9 cellular contexts compared by ENCODE assay signal in genomic region chr14:24289649-24290283, GRCh38. TPM values are rescaled to one million over a fixed set of nuclear protein-coding genes. Genes with fewer than 3 reads are reported as not detected.
A peak's percentile ranks its signal among the peaks of the same experiment; 100 is the strongest.
DNase-seq lines count a peak whose midpoint lies in the region; ATAC-seq and TF ChIP-seq lines count a peak whose summit lies in the region.
"Had no signal": no experiment of that assay in that cellular context is flagged by ENCODE, and none has a peak within 500 bp of the region (broad histone marks: within the 10 kb centered on the region; RNA-seq: fewer than 3 reads in every experiment).

No MANE protein-coding gene starts in this region.

- H3K36me3 Mint-ChIP-seq in CD4-positive, CD25-positive, alpha-beta regulatory T cell = peaks cover 42% of the 10 kb centered on the region

- peaks cover 7% of the 10 kb centered on the region for H3K4me1 ChIP-seq in CD4-positive, CD25-positive, alpha-beta regulatory T cell (ENCODE audit: control insufficient read depth, insufficient read depth, low read length, poor library complexity, severe bottlenecking)
- no peaks in the 10 kb centered on the region for H3K4me1 ChIP-seq in A673 (ENCODE audit: insufficient read depth, low read length, poor library complexity, severe bottlenecking)

- peak in 1 of 3 donors; percentile 53 for DNase-seq in CD4-positive, CD25-positive, alpha-beta regulatory T cell
- DNase-seq in activated naive CD4-positive, alpha-beta T cell treated with anti-CD3 and anti-CD28 coated beads, Interleukin-2, amount 50 U/mL, for 16 hours = peak; percentile 44
- no peak for DNase-seq in brain microvascular endothelial cell
- no peak for DNase-seq in substantia nigra (lab: John Stamatoyannopoulos, UW)
- DNase-seq in A673 (ENCODE audit: low spot score) = no peak
- DNase-seq: hippocampal formation had no signal

- no peaks in the 10 kb centered on the region for H3K27me3 Mint-ChIP-seq in CD4-positive, CD25-positive, alpha-beta regulatory T cell

- peak; percentile 67 to 78 for ATAC-seq in CD4-positive, CD25-positive, alpha-beta regulatory T cell (ENCODE audit: low read depth in 2 of 2)
- ATAC-seq in GM21737 (IDR thresholded peaks at IDR 0.05; ENCODE audit: unreplicated experiment) = peak; percentile 65

- H3K4me3 Mint-ChIP-seq in CD4-positive, CD25-positive, alpha-beta regulatory T cell = no peak overlapping the region
- H3K4me3 Mint-ChIP-seq: neural crest cell had no signal

- no peak overlapping the region for H3K27ac ChIP-seq in CD4-positive, CD25-positive, alpha-beta regulatory T cell (ENCODE audit: insufficient read depth, low read length, poor library complexity, severe bottlenecking)
- no peak overlapping the region for H3K27ac ChIP-seq in brain microvascular endothelial cell
- no peak overlapping the region for H3K27ac ChIP-seq in substantia nigra (ENCODE audit: low read depth, low read length, poor library complexity, severe bottlenecking)
- H3K27ac ChIP-seq in A673 (ENCODE audit: low read depth, low read length, poor library complexity, severe bottlenecking) = no peak overlapping the region
- H3K27ac ChIP-seq: C4-2B had no signal

- H3K4me1 Mint-ChIP-seq in CD4-positive, CD25-positive, alpha-beta regulatory T cell = peaks cover 0 to 12% (median 3%) of the 10 kb centered on the region in 4 donors
- H3K4me1 Mint-ChIP-seq: neural crest cell had no signal

- peaks cover 30% of the 10 kb centered on the region for H3K36me3 ChIP-seq in CD4-positive, CD25-positive, alpha-beta regulatory T cell (ENCODE audit: control insufficient read depth, insufficient read depth, low read length)
- H3K36me3 ChIP-seq in brain microvascular endothelial cell (replicated peaks) (peaks cover 5% of the 10 kb centered on the region), A673 (ENCODE audit: insufficient read depth, low read length, poor library complexity, severe bottlenecking) (no peaks in the 10 kb centered on the region)

- no peak overlapping the region for H3K27ac Mint-ChIP-seq in CD4-positive, CD25-positive, alpha-beta regulatory T cell

- H3K4me3 ChIP-seq in CD4-positive, CD25-positive, alpha-beta regulatory T cell (ENCODE audit: low read depth, low read length) = no peak overlapping the region
- H3K4me3 ChIP-seq in brain microvascular endothelial cell (ENCODE audit: low read depth, low read length) (no peak overlapping the region), A673 (ENCODE audit: low read depth, low read length, poor library complexity, severe bottlenecking) (no peak overlapping the region)

- no peak for TF ChIP-seq CTCF in brain microvascular endothelial cell (IDR thresholded peaks at IDR 0.05; ENCODE audit: low read depth, low read length, missing control alignments)
- no peak for TF ChIP-seq CTCF in A673 (conservative IDR thresholded peaks at IDR 0.05; ENCODE audit: low read depth, low read length)

- in situ Hi-C loops in brain microvascular endothelial cell (cut with HindIII; ENCODE audit: low pct_ligation_motif_present, low sequenced_read_pairs) = loop anchor here (10.0 kb wide), 1 partner anchor 45 kb away; the partner anchor contains the start of gene TINF2

- POLR2A ChIA-PET in A673 (lab: Charles Lee; ENCODE audit: low non-redundant PET) = no interaction called here

- no TSS peak for BruUV-seq in A673 (replicated peaks; lab: Mats Ljungman, UMichigan)

- no peaks in the 10 kb centered on the region for H3K9me3 ChIP-seq in CD4-positive, CD25-positive, alpha-beta regulatory T cell (ENCODE audit: control insufficient read depth in 2 of 2, low read length in 2 of 2)
- H3K9me3 ChIP-seq in A673 (ENCODE audit: low read depth, low read length, poor library complexity, severe bottlenecking) = no peaks in the 10 kb centered on the region

- CTCF ChIA-PET in A673 (lab: Charles Lee) = interaction anchor here (0.6 kb wide), 1 partner anchor 58 kb away, joined by 4 read pairs; no protein-coding TSS in a partner anchor

- H3K27me3 ChIP-seq in CD4-positive, CD25-positive, alpha-beta regulatory T cell (ENCODE audit: control insufficient read depth, insufficient read depth, low read length) = no peaks in the 10 kb centered on the region
- H3K27me3 ChIP-seq in brain microvascular endothelial cell (replicated peaks) = no peaks in the 10 kb centered on the region
- no peaks in the 10 kb centered on the region for H3K27me3 ChIP-seq in A673 (replicated peaks; ENCODE audit: insufficient read depth, low read depth, low read length, poor library complexity)

- intact Hi-C loops in A673 (cut with micrococcal nuclease; ENCODE audit: unreplicated experiment) = no loop called here

- no peaks in the 10 kb centered on the region for H3K9me3 Mint-ChIP-seq in CD4-positive, CD25-positive, alpha-beta regulatory T cell
- H3K9me3 Mint-ChIP-seq: neural crest cell had no signal

RNA-seq across cellular contexts. Expression of gene DHRS1, which starts 9.8 kb away (rescaled TPM):
- 41.2 TPM for total RNA-seq in CD4-positive, CD25-positive, alpha-beta regulatory T cell
- 10 to 100 TPM; 21.7 to 48.5 (median 31.9) TPM for polyA plus RNA-seq in CD4-positive, CD25-positive, alpha-beta regulatory T cell
- total RNA-seq in A673 (2021) = 13.3 and 14.5 TPM in 2 replicates

RNA-seq across cellular contexts. Expression of gene NOP9, which starts 9.9 kb away (rescaled TPM):
- total RNA-seq in CD4-positive, CD25-positive, alpha-beta regulatory T cell = 30.0 TPM
- polyA plus RNA-seq in CD4-positive, CD25-positive, alpha-beta regulatory T cell = 1 to 10 TPM; 1.3 to 2.5 (median 1.8) TPM
- 34.0 and 37.1 TPM in 2 replicates for total RNA-seq in A673 (2021)

RNA-seq across cellular contexts. Expression of gene CIDEB, which starts 18.0 kb away (rescaled TPM):
- total RNA-seq in CD4-positive, CD25-positive, alpha-beta regulatory T cell = 13.2 TPM
- polyA plus RNA-seq in CD4-positive, CD25-positive, alpha-beta regulatory T cell = 10 to 100 TPM in 2 of 4 donors, 1 to 10 TPM in 2; 8.9 to 13.6 (median 9.7) TPM
- 0.42 TPM in 1 of 2 replicates, not detected in the other for total RNA-seq in A673 (2021)
- total RNA-seq: neural crest cell had no signal

RNA-seq across cellular contexts. Expression of gene RABGGTA, which starts 18.4 kb away (rescaled TPM):
- 78.6 TPM for total RNA-seq in CD4-positive, CD25-positive, alpha-beta regulatory T cell
- 10 to 100 TPM; 25.1 to 40.4 (median 30.3) TPM for polyA plus RNA-seq in CD4-positive, CD25-positive, alpha-beta regulatory T cell
- 22.2 and 23.8 TPM in 2 replicates for total RNA-seq in A673 (2021)

RNA-seq across cellular contexts. Expression of gene LTB4R2, which starts 20.2 kb away (rescaled TPM):
- total RNA-seq in CD4-positive, CD25-positive, alpha-beta regulatory T cell = 18.1 TPM
- 1 to 10 TPM in 3 of 4 donors, under 1 TPM in 1; 1.00 to 2.2 (median 1.7) TPM for polyA plus RNA-seq in CD4-positive, CD25-positive, alpha-beta regulatory T cell
- total RNA-seq in A673 (2021) = 7.6 and 9.0 TPM in 2 replicates

Comparison
In these comparisons a context has a peak if more than half of its experiments do, and no peak if none do; other contexts are left out.
1. RNA of gene CIDEB, which starts 18.0 kb away (total RNA-seq): 13.2 TPM in CD4-positive, CD25-positive, alpha-beta regulatory T cell (single experiment); 0.42 TPM in A673; every median in the first group is over 10 times any median in the second.